Comparison of ENCODE assay signal across 19 cellular contexts in the genomic region with DNA sequence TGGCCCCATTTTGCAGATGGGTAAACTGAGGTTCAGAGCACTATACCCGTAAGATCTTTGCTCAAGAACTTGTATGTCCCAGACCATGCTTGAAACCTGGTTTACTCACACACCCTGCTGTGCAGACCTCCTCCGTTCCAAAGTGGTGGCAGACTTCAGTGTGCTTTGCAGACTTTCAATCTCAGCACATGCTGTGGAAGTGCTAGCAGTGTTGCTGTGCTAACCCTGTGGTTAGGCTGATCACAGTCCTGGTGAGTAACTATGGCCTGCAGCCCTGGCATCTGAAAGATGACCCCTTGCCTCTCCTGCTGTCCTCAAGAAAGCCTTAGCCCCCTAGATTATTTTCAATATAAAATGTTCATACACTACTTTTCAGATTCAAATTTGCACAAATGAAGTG.
DNase-seq lines count a peak whose midpoint lies in the region; ATAC-seq and TF ChIP-seq lines count a peak whose summit lies in the region.
"Had no signal": no experiment of that assay in that cellular context is flagged by ENCODE, and none has a peak within 500 bp of the region (broad histone marks: within the 10 kb centered on the region; RNA-seq: fewer than 3 reads in every experiment).

No MANE protein-coding gene starts in this region.

- no peaks in the 10 kb centered on the region for H3K9me3 ChIP-seq in BLaER1
- no peaks in the 10 kb centered on the region for H3K9me3 ChIP-seq in DOHH2 (ENCODE audit: control insufficient read depth, insufficient read depth, low read length)
- H3K9me3 ChIP-seq in SJCRH30 (replicated peaks): no peaks in the 10 kb centered on the region
- H3K9me3 ChIP-seq in prostate gland: no peaks in the 10 kb centered on the region
- H3K9me3 ChIP-seq: Caco-2, colonic mucosa, HAP-1, Peyer's patch had no signal

- H3K4me1 ChIP-seq in BLaER1 (peaks cover 37% of the 10 kb centered on the region), DOHH2 (ENCODE audit: control insufficient read depth, low read length) (peaks cover 30% of the 10 kb centered on the region), SJCRH30 (0 out of 2 replicates have a peak, but pooled peaks cover 2% of the 10 kb centered on the region), prostate gland (replicated peaks) (no peaks in the 10 kb centered on the region)
- H3K4me1 ChIP-seq: Caco-2, colonic mucosa, HAP-1 had no signal

- H3K9me3 Mint-ChIP-seq in glutamatergic neuron (ENCODE audit: unreplicated experiment): no peaks in the 10 kb centered on the region
- H3K9me3 Mint-ChIP-seq: activated naive CD4-positive, alpha-beta T cell treated with anti-CD3 and anti-CD28 coated beads for 36 hours; naive thymus-derived CD8-positive, alpha-beta T cell; type B pancreatic cell had no signal

- no peaks in the 10 kb centered on the region for H3F3A ChIP-seq in DOHH2 (ENCODE audit: control insufficient read depth, insufficient read depth)

- DNase-seq in SJCRH30: no peak
- no peak for DNase-seq in glutamatergic neuron
- no peak for DNase-seq in H4 (ENCODE audit: low spot score)
- no peak for DNase-seq in cardiac septum (ENCODE audit: low spot score)
- no peak for DNase-seq in prostate gland (ENCODE audit: low spot score)
- DNase-seq: activated CD4-positive, CD25-positive, alpha-beta regulatory T cell treated with anti-CD3 and anti-CD28 coated beads, Interleukin-2, amount 50 U/mL, for 72 hours; Caco-2; colonic mucosa; NCI-H1436; NCI-H2171 treated with DMSO at 0.1 percent for 48 hours had no signal

- H3K27me3 ChIP-seq in BLaER1 (no peaks in the 10 kb centered on the region), DOHH2 (ENCODE audit: control insufficient read depth, low read length) (no peaks in the 10 kb centered on the region), SJCRH30 (no peaks in the 10 kb centered on the region), prostate gland (replicated peaks; ENCODE audit: insufficient read depth) (no peaks in the 10 kb centered on the region)
- H3K27me3 ChIP-seq: colonic mucosa, hepatocyte, Peyer's patch had no signal

- peak overlapping the region; percentile 29 for H3K27ac Mint-ChIP-seq in glutamatergic neuron (ENCODE audit: unreplicated experiment)
- H3K27ac Mint-ChIP-seq: type B pancreatic cell had no signal

- no peaks in the 10 kb centered on the region for H3K36me3 Mint-ChIP-seq in glutamatergic neuron (ENCODE audit: unreplicated experiment)
- H3K36me3 Mint-ChIP-seq: naive thymus-derived CD8-positive, alpha-beta T cell; type B pancreatic cell had no signal

- H3K4me3 ChIP-seq in BLaER1 (no peak overlapping the region), DOHH2 (ENCODE audit: low read length) (peak overlapping the region; percentile 72), SJCRH30 (no peak overlapping the region), prostate gland (no peak overlapping the region)
- H3K4me3 ChIP-seq: colonic mucosa, HAP-1, hepatocyte had no signal

- H3K4me2 ChIP-seq in BLaER1 (peak overlapping the region; percentile 78), DOHH2 (ENCODE audit: low read length) (peak overlapping the region; percentile 99)
- H3K4me2 ChIP-seq: hepatocyte had no signal

- no peaks in the 10 kb centered on the region for H3K79me2 ChIP-seq in DOHH2 (ENCODE audit: control insufficient read depth, low read length)
- H3K79me2 ChIP-seq: hepatocyte had no signal

- intact Hi-C loops in cardiac septum (cut with DNase I): no loop called here
- intact Hi-C loops in prostate gland (cut with DNase I): no loop called here

- TF ChIP-seq POLR2A in prostate gland (IDR thresholded peaks at IDR 0.05): no peak

- ATAC-seq in GM21390 (IDR thresholded peaks at IDR 0.05; ENCODE audit: unreplicated experiment): no peak

- H3K4me1 Mint-ChIP-seq in glutamatergic neuron (ENCODE audit: low read depth, unreplicated experiment): peaks cover 4% of the 10 kb centered on the region

- 94% methylated on average over 2 of the region's 2 CpGs for WGBS in prostate gland

- H3K27me3 Mint-ChIP-seq in glutamatergic neuron (ENCODE audit: unreplicated experiment): peaks cover 11% of the 10 kb centered on the region

- no peaks in the 10 kb centered on the region for H4K20me1 ChIP-seq in BLaER1
- H4K20me1 ChIP-seq in DOHH2 (ENCODE audit: control insufficient read depth, insufficient read depth, low read depth, low read length): no peaks in the 10 kb centered on the region

- H3K36me3 ChIP-seq in BLaER1 (no peaks in the 10 kb centered on the region), DOHH2 (ENCODE audit: control insufficient read depth, low read length) (no peaks in the 10 kb centered on the region), SJCRH30 (no peaks in the 10 kb centered on the region), prostate gland (no peaks in the 10 kb centered on the region)
- H3K36me3 ChIP-seq: colonic mucosa, HAP-1, Peyer's patch had no signal

- TF ChIP-seq CTCF in DOHH2 (IDR thresholded peaks at IDR 0.05; ENCODE audit: low read depth, low read length, poor library complexity, severe bottlenecking) (no peak), glutamatergic neuron (IDR thresholded peaks at IDR 0.05; ENCODE audit: partially characterized antibody, unreplicated experiment) (no peak), prostate gland (IDR thresholded peaks at IDR 0.05) (no peak)

- no peak overlapping the region for H3K4me3 Mint-ChIP-seq in glutamatergic neuron (ENCODE audit: unreplicated experiment)
- H3K4me3 Mint-ChIP-seq: activated naive CD4-positive, alpha-beta T cell treated with anti-CD3 and anti-CD28 coated beads for 36 hours; type B pancreatic cell had no signal

- no peaks in the 10 kb centered on the region for H3K9me2 ChIP-seq in DOHH2 (replicated peaks; ENCODE audit: control insufficient read depth, low read length)

- no peak overlapping the region for H3K9ac ChIP-seq in BLaER1

- H3K27ac ChIP-seq in BLaER1 (peak overlapping the region; percentile 75), DOHH2 (ENCODE audit: low read depth, low read length) (peak overlapping the region; percentile 73), SJCRH30 (peak overlapping the region; percentile 3; the same call in 1 of the 2 replicates), prostate gland (no peak overlapping the region)
- H3K27ac ChIP-seq: colonic mucosa, hepatocyte had no signal

Comparison
In these comparisons a context has a peak if more than half of its experiments do, and no peak if none do; other contexts are left out.
1. H3K27ac ChIP-seq: peak in BLaER1 (single experiment), DOHH2 (single experiment) and SJCRH30 (single experiment); none in prostate gland (0 of 2).